ENCODE assay signal across 1 cellular context in the genomic region with DNA sequence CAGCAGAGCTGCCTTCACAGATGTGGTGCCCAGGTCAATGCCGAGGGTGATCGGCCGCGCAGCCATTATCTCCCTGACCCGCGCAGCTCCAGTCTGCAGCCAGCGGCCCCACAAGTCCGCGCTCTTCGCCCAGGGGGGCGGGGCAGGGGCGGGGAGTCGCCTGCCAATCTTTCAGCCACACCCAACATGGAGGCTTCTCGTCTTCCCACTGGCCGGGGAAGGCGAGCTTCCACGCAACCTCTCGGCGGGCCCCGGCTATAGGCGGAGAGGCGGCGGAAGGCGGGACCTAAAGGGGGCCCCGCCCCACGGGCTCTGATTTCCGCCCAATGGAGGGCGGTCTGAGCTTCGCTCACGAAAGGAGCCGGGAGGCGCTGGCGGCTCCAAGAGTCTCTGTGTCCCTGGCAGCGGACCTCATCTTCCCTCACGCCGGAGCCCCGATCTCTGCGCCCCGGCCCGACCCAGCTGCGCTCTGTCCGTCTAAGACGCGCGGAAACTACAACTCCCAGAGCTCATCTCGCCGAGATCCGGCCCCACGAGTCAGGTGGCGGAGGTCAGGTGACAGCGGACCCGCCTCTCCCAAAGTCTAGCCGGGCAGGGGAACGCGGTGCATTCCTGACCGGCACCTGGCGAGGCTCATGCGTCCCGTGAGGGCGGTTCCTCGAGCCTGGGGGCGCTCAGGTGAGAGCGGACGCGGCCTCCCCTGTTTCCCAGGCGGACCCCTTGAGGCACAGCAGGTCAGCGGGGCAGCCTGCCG.
TF ChIP-seq lines count a peak whose summit lies in the region.

A gene (plus strand): TSS at position 607 of the 754 bp plus-strand sequence. CDS start 3,447 bp downstream, outside the sequence.
A gene with protein sequence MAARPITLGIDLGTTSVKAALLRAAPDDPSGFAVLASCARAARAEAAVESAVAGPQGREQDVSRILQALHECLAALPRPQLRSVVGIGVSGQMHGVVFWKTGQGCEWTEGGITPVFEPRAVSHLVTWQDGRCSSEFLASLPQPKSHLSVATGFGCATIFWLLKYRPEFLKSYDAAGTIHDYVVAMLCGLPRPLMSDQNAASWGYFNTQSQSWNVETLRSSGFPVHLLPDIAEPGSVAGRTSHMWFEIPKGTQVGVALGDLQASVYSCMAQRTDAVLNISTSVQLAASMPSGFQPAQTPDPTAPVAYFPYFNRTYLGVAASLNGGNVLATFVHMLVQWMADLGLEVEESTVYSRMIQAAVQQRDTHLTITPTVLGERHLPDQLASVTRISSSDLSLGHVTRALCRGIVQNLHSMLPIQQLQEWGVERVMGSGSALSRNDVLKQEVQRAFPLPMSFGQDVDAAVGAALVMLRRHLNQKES (minus strand): TSS at position 97 of the 754 bp plus-strand sequence. CDS start 31 bp downstream, at position 66.

TF ChIP-seq in K562, 482 proteins besides CTCF, POLR2A, EP300 and RAD21 (continued from another document and continues in another):
- peak; percentile 83 for TF ChIP-seq SIN3B (IDR thresholded peaks at IDR 0.05; ENCODE audit: low read depth)
- no peak for TF ChIP-seq IRF2 (CRISPR knock-in tag; IDR thresholded peaks at IDR 0.05)
- TF ChIP-seq CREM (IDR thresholded peaks at IDR 0.05; ENCODE audit: low read depth): peak; percentile 35; the same call in 1 of the 2 replicates
- TF ChIP-seq, protein P1, sequence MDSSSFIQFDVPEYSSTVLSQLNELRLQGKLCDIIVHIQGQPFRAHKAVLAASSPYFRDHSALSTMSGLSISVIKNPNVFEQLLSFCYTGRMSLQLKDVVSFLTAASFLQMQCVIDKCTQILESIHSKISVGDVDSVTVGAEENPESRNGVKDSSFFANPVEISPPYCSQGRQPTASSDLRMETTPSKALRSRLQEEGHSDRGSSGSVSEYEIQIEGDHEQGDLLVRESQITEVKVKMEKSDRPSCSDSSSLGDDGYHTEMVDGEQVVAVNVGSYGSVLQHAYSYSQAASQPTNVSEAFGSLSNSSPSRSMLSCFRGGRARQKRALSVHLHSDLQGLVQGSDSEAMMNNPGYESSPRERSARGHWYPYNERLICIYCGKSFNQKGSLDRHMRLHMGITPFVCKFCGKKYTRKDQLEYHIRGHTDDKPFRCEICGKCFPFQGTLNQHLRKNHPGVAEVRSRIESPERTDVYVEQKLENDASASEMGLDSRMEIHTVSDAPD (CRISPR knock-in tag; IDR thresholded peaks at IDR 0.05): no peak
- peak; percentile 44; a peak in 3 of 4 replicates for TF ChIP-seq MAZ (CRISPR knock-in tag; conservative IDR thresholded peaks at IDR 0.05 in 1 of 2, IDR thresholded peaks at IDR 0.05 in 1 of 2)
- TF ChIP-seq E2F3 (CRISPR knock-in tag; IDR thresholded peaks at IDR 0.05): no peak
- TF ChIP-seq ETV1 (tag; conservative IDR thresholded peaks at IDR 0.05; ENCODE audit: low read depth): peak; percentile 65; the same call in 1 of the 2 replicates
- TF ChIP-seq SAP30 (IDR thresholded peaks at IDR 0.05; ENCODE audit: borderline replicate concordance, insufficient read depth, low read depth, low read length, poor library complexity, severe bottlenecking): peak; percentile 96
- TF ChIP-seq, protein P2, sequence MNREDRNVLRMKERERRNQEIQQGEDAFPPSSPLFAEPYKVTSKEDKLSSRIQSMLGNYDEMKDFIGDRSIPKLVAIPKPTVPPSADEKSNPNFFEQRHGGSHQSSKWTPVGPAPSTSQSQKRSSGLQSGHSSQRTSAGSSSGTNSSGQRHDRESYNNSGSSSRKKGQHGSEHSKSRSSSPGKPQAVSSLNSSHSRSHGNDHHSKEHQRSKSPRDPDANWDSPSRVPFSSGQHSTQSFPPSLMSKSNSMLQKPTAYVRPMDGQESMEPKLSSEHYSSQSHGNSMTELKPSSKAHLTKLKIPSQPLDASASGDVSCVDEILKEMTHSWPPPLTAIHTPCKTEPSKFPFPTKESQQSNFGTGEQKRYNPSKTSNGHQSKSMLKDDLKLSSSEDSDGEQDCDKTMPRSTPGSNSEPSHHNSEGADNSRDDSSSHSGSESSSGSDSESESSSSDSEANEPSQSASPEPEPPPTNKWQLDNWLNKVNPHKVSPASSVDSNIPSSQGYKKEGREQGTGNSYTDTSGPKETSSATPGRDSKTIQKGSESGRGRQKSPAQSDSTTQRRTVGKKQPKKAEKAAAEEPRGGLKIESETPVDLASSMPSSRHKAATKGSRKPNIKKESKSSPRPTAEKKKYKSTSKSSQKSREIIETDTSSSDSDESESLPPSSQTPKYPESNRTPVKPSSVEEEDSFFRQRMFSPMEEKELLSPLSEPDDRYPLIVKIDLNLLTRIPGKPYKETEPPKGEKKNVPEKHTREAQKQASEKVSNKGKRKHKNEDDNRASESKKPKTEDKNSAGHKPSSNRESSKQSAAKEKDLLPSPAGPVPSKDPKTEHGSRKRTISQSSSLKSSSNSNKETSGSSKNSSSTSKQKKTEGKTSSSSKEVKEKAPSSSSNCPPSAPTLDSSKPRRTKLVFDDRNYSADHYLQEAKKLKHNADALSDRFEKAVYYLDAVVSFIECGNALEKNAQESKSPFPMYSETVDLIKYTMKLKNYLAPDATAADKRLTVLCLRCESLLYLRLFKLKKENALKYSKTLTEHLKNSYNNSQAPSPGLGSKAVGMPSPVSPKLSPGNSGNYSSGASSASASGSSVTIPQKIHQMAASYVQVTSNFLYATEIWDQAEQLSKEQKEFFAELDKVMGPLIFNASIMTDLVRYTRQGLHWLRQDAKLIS (CRISPR knock-in tag; IDR thresholded peaks at IDR 0.05): peak; percentile 57; the same call in 1 of the 2 replicates
- TF ChIP-seq, protein P3, sequence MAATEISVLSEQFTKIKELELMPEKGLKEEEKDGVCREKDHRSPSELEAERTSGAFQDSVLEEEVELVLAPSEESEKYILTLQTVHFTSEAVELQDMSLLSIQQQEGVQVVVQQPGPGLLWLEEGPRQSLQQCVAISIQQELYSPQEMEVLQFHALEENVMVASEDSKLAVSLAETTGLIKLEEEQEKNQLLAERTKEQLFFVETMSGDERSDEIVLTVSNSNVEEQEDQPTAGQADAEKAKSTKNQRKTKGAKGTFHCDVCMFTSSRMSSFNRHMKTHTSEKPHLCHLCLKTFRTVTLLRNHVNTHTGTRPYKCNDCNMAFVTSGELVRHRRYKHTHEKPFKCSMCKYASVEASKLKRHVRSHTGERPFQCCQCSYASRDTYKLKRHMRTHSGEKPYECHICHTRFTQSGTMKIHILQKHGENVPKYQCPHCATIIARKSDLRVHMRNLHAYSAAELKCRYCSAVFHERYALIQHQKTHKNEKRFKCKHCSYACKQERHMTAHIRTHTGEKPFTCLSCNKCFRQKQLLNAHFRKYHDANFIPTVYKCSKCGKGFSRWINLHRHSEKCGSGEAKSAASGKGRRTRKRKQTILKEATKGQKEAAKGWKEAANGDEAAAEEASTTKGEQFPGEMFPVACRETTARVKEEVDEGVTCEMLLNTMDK (IDR thresholded peaks at IDR 0.05; ENCODE audit: borderline replicate concordance, insufficient read depth, low read depth, low read length, poor library complexity, severe bottlenecking): no peak
- no peak for TF ChIP-seq POU5F1 (IDR thresholded peaks at IDR 0.05; ENCODE audit: borderline replicate concordance, low read depth, low read length, partially characterized antibody)
- no peak for TF ChIP-seq KLF16 (IDR thresholded peaks at IDR 0.05)
- TF ChIP-seq ZNF143 (CRISPR knock-in tag; IDR thresholded peaks at IDR 0.05): peak; percentile 96
- no peak for TF ChIP-seq ZNF24 (IDR thresholded peaks at IDR 0.05)
- TF ChIP-seq TCF7 (IDR thresholded peaks at IDR 0.05; ENCODE audit: borderline replicate concordance): no peak
- TF ChIP-seq, protein P4, sequence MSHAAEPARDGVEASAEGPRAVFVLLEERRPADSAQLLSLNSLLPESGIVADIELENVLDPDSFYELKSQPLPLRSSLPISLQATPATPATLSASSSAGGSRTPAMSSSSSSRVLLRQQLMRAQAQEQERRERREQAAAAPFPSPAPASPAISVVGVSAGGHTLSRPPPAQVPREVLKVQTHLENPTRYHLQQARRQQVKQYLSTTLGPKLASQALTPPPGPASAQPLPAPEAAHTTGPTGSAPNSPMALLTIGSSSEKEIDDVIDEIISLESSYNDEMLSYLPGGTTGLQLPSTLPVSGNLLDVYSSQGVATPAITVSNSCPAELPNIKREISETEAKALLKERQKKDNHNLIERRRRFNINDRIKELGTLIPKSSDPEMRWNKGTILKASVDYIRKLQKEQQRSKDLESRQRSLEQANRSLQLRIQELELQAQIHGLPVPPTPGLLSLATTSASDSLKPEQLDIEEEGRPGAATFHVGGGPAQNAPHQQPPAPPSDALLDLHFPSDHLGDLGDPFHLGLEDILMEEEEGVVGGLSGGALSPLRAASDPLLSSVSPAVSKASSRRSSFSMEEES (CRISPR knock-in tag; IDR thresholded peaks at IDR 0.05): peak; percentile 47
- peak; percentile 36 for TF ChIP-seq FOS (IDR thresholded peaks at IDR 0.05; ENCODE audit: extremely low read depth, insufficient read length)
- no peak for TF ChIP-seq NFE2 (IDR thresholded peaks at IDR 0.05; ENCODE audit: low read depth)
- TF ChIP-seq CSDE1 (IDR thresholded peaks at IDR 0.05): no peak
- no peak for TF ChIP-seq ZNF253 (CRISPR knock-in tag; conservative IDR thresholded peaks at IDR 0.05)
- TF ChIP-seq SUPT5H (IDR thresholded peaks at IDR 0.05): peak; percentile 64
- no peak for TF ChIP-seq LARP7 (IDR thresholded peaks at IDR 0.05)
- TF ChIP-seq SRF (CRISPR knock-in tag; IDR thresholded peaks at IDR 0.05): peak in 1 of 2 experiments; percentile 87; a peak in 2 of 4 replicates
- TF ChIP-seq, protein P5, sequence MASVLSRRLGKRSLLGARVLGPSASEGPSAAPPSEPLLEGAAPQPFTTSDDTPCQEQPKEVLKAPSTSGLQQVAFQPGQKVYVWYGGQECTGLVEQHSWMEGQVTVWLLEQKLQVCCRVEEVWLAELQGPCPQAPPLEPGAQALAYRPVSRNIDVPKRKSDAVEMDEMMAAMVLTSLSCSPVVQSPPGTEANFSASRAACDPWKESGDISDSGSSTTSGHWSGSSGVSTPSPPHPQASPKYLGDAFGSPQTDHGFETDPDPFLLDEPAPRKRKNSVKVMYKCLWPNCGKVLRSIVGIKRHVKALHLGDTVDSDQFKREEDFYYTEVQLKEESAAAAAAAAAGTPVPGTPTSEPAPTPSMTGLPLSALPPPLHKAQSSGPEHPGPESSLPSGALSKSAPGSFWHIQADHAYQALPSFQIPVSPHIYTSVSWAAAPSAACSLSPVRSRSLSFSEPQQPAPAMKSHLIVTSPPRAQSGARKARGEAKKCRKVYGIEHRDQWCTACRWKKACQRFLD (CRISPR knock-in tag; IDR thresholded peaks at IDR 0.05): no peak
- TF ChIP-seq SMAD4 (CRISPR knock-in tag; conservative IDR thresholded peaks at IDR 0.05): peak; percentile 52
- peak; percentile 70 to 98; a peak in 3 of 4 replicates for TF ChIP-seq SIN3A (IDR thresholded peaks at IDR 0.05; ENCODE audit: borderline replicate concordance in 2 of 2, control insufficient read depth in 1 of 2, low read depth in 2 of 2, low read length in 2 of 2)
- TF ChIP-seq PHTF2 (CRISPR knock-in tag; IDR thresholded peaks at IDR 0.05): no peak
- TF ChIP-seq RBBP5 (IDR thresholded peaks at IDR 0.05; ENCODE audit: borderline replicate concordance, insufficient read depth, low read length, poor library complexity, severe bottlenecking): peak; percentile 22
- TF ChIP-seq RFX5 (IDR thresholded peaks at IDR 0.05; ENCODE audit: low read depth, low read length): no peak
- TF ChIP-seq, protein P6, sequence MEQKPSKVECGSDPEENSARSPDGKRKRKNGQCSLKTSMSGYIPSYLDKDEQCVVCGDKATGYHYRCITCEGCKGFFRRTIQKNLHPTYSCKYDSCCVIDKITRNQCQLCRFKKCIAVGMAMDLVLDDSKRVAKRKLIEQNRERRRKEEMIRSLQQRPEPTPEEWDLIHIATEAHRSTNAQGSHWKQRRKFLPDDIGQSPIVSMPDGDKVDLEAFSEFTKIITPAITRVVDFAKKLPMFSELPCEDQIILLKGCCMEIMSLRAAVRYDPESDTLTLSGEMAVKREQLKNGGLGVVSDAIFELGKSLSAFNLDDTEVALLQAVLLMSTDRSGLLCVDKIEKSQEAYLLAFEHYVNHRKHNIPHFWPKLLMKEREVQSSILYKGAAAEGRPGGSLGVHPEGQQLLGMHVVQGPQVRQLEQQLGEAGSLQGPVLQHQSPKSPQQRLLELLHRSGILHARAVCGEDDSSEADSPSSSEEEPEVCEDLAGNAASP (IDR thresholded peaks at IDR 0.05): no peak
- peak; percentile 71 for TF ChIP-seq ATF7 (IDR thresholded peaks at IDR 0.05)
- no peak for TF ChIP-seq U2AF2 (optimal IDR thresholded peaks at IDR 0.05; ENCODE audit: low read depth, low read length)
- TF ChIP-seq, protein P7, sequence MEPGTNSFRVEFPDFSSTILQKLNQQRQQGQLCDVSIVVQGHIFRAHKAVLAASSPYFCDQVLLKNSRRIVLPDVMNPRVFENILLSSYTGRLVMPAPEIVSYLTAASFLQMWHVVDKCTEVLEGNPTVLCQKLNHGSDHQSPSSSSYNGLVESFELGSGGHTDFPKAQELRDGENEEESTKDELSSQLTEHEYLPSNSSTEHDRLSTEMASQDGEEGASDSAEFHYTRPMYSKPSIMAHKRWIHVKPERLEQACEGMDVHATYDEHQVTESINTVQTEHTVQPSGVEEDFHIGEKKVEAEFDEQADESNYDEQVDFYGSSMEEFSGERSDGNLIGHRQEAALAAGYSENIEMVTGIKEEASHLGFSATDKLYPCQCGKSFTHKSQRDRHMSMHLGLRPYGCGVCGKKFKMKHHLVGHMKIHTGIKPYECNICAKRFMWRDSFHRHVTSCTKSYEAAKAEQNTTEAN (CRISPR knock-in tag; IDR thresholded peaks at IDR 0.05): no peak
- TF ChIP-seq MEIS2 (IDR thresholded peaks at IDR 0.05; ENCODE audit: partially characterized antibody): peak; percentile 40
- TF ChIP-seq, protein P8, sequence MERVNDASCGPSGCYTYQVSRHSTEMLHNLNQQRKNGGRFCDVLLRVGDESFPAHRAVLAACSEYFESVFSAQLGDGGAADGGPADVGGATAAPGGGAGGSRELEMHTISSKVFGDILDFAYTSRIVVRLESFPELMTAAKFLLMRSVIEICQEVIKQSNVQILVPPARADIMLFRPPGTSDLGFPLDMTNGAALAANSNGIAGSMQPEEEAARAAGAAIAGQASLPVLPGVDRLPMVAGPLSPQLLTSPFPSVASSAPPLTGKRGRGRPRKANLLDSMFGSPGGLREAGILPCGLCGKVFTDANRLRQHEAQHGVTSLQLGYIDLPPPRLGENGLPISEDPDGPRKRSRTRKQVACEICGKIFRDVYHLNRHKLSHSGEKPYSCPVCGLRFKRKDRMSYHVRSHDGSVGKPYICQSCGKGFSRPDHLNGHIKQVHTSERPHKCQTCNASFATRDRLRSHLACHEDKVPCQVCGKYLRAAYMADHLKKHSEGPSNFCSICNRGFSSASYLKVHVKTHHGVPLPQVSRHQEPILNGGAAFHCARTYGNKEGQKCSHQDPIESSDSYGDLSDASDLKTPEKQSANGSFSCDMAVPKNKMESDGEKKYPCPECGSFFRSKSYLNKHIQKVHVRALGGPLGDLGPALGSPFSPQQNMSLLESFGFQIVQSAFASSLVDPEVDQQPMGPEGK (CRISPR knock-in tag; IDR thresholded peaks at IDR 0.05; ENCODE audit: borderline replicate concordance): no peak
- no peak for TF ChIP-seq STAT5B (CRISPR knock-in tag; IDR thresholded peaks at IDR 0.05)
- TF ChIP-seq NFXL1 (CRISPR knock-in tag; IDR thresholded peaks at IDR 0.05): no peak
- no peak for TF ChIP-seq SIRT6 (IDR thresholded peaks at IDR 0.05; ENCODE audit: low read depth, low read length)
- TF ChIP-seq GATAD2A (IDR thresholded peaks at IDR 0.05): no peak
- no peak for TF ChIP-seq NBN (IDR thresholded peaks at IDR 0.05; ENCODE audit: low read depth)
